In the genomic region with DNA sequence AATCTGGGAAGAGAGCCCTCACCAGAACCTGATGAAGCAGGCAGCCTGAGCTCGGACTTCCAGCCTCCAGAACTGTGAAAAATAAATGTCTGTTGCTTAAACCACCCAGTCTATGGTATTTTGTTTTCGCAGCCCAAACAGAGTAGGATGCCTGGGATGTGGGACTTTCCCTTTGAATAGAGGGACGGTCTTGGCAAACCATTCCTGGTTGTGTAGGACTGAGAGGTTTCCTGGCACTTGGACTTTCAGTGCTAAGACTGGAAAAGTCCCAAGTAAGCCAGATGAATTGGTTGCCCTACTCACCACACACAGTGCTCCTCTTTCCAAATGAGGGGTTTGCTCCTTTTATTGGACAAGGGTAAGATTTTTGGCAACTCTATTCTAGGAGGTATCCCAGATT, we compare ENCODE assay signal across 18 cellular contexts. TPM values are rescaled to one million over a fixed set of nuclear protein-coding genes. Genes with fewer than 3 reads are reported as not detected.
A peak's percentile ranks its signal among the peaks of the same experiment; 100 is the strongest.
DNase-seq lines count a peak whose midpoint lies in the region; ATAC-seq and TF ChIP-seq lines count a peak whose summit lies in the region.
"Had no signal": no experiment of that assay in that cellular context is flagged by ENCODE, and none has a peak within 500 bp of the region (broad histone marks: within the 10 kb centered on the region; RNA-seq: fewer than 3 reads in every experiment).

No MANE protein-coding gene starts in this region.

- no peaks in the 10 kb centered on the region for H3K4me1 Mint-ChIP-seq in CD8-positive, alpha-beta T cell (ENCODE audit: low read depth)
- H3K4me1 Mint-ChIP-seq: CD4-positive, CD25-positive, alpha-beta regulatory T cell had no signal

- H3K27me3 Mint-ChIP-seq in CD8-positive, alpha-beta T cell (ENCODE audit: low read depth): peaks cover 4% of the 10 kb centered on the region

- H2AK5ac ChIP-seq in trophoblast cell (ENCODE audit: low read length): no peak overlapping the region

- no peak overlapping the region for H2BK12ac ChIP-seq in trophoblast cell (ENCODE audit: low read length)

- no peaks in the 10 kb centered on the region for H3K9me3 Mint-ChIP-seq in CD8-positive, alpha-beta T cell

- no peak overlapping the region for H3K27ac Mint-ChIP-seq in CD8-positive, alpha-beta T cell
- H3K27ac Mint-ChIP-seq: CD4-positive, CD25-positive, alpha-beta regulatory T cell had no signal

- no peak overlapping the region for H2AFZ ChIP-seq in trophoblast cell (ENCODE audit: insufficient read depth, low read length, poor library complexity)
- H2AFZ ChIP-seq: GM23248 had no signal

- H3K9ac ChIP-seq in trophoblast cell (ENCODE audit: low read length): no peak overlapping the region
- H3K9ac ChIP-seq: GM23248 had no signal

- no peaks in the 10 kb centered on the region for H3K79me1 ChIP-seq in trophoblast cell (ENCODE audit: low read length)

- no peaks in the 10 kb centered on the region for H3K36me3 Mint-ChIP-seq in CD8-positive, alpha-beta T cell
- H3K36me3 Mint-ChIP-seq: CD4-positive, CD25-positive, alpha-beta regulatory T cell had no signal

- no peak overlapping the region for H4K8ac ChIP-seq in trophoblast cell (ENCODE audit: low read depth, low read length)

- H3K27me3 ChIP-seq in trophoblast cell (ENCODE audit: insufficient read depth, low read length): no peaks in the 10 kb centered on the region
- no peaks in the 10 kb centered on the region for H3K27me3 ChIP-seq in CD8-positive, alpha-beta T cell (ENCODE audit: insufficient read depth, low read length)
- H3K27me3 ChIP-seq: BE2C had no signal

- peak overlapping the region; percentile 61 for H3K23ac ChIP-seq in trophoblast cell (ENCODE audit: low read length)

- H4K12ac ChIP-seq in trophoblast cell (ENCODE audit: low read depth, low read length): no peak overlapping the region

- no peak for TF ChIP-seq CTCF in CD8-positive, alpha-beta T cell (IDR thresholded peaks at IDR 0.05)

- POLR2A ChIA-PET in CD8-positive, alpha-beta T cell (lab: Charles Lee): no interaction called here

- CTCF ChIA-PET in CD8-positive, alpha-beta T cell (lab: Charles Lee): no interaction called here

- H3K36me3 ChIP-seq in trophoblast cell (ENCODE audit: control insufficient read depth in 1 of 2, insufficient read depth in 2 of 2, low read length in 2 of 2): no peaks in the 10 kb centered on the region
- H3K36me3 ChIP-seq in CD8-positive, alpha-beta T cell (ENCODE audit: insufficient read depth, low read length): no peaks in the 10 kb centered on the region
- H3K36me3 ChIP-seq: BE2C, HAP-1 had no signal

- DNase-seq in NCI-H446 treated with DMSO at 0.1 percent for 48 hours (lab: John Stamatoyannopoulos, UW): peak; percentile 15
- DNase-seq in NCI-H446 (lab: John Stamatoyannopoulos, UW): no peak
- peak; percentile 21 for DNase-seq in astrocyte of the hippocampus (ENCODE audit: low read depth, low spot score)
- DNase-seq in left lobe of liver (ENCODE audit: low spot score): no peak
- DNase-seq in trophoblast cell: no peak
- DNase-seq in CD8-positive, alpha-beta T cell: no peak
- no peak for DNase-seq in A172 (ENCODE audit: low spot score)
- DNase-seq in iPS-NIHi11 (ENCODE audit: low spot score): no peak
- DNase-seq: 8988T; BE2C; Caco-2; CD4-positive, CD25-positive, alpha-beta regulatory T cell; GF-D8; GM23248 had no signal

- H4K91ac ChIP-seq in trophoblast cell (ENCODE audit: low read depth, low read length): no peak overlapping the region

- peak; percentile 65 for ATAC-seq in left lobe of liver
- ATAC-seq in CD8-positive, alpha-beta T cell: no peak

- no peak overlapping the region for H3K4me3 Mint-ChIP-seq in CD8-positive, alpha-beta T cell
- H3K4me3 Mint-ChIP-seq: CD4-positive, CD25-positive, alpha-beta regulatory T cell had no signal

- H3K4me2 ChIP-seq in trophoblast cell (ENCODE audit: low read length): no peak overlapping the region

- no peak overlapping the region for H3K4me3 ChIP-seq in trophoblast cell (ENCODE audit: low read depth, low read length)
- H3K4me3 ChIP-seq in CD8-positive, alpha-beta T cell (ENCODE audit: low read depth, low read length): no peak overlapping the region
- H3K4me3 ChIP-seq: GM23248, HAP-1 had no signal

- H3K4ac ChIP-seq in trophoblast cell (ENCODE audit: low read depth, low read length): no peak overlapping the region

- H3K79me2 ChIP-seq in trophoblast cell (ENCODE audit: control insufficient read depth, insufficient read depth, low read length, poor library complexity): no peaks in the 10 kb centered on the region

- no CpG with 5 or more reads among the region's 3 CpGs for WGBS in trophoblast cell (ENCODE audit: extremely low coverage, insufficient coverage, insufficient read length)

- no peaks in the 10 kb centered on the region for H3K9me3 ChIP-seq in trophoblast cell (ENCODE audit: insufficient read depth, low read depth, low read length)
- H3K9me3 ChIP-seq in CD8-positive, alpha-beta T cell (ENCODE audit: low read length): no peaks in the 10 kb centered on the region
- H3K9me3 ChIP-seq: BE2C, Caco-2, HAP-1 had no signal

- no peak overlapping the region for H3K18ac ChIP-seq in trophoblast cell (ENCODE audit: low read length)

- no peak overlapping the region for H3K27ac ChIP-seq in trophoblast cell (ENCODE audit: low read depth, low read length)
- no peak overlapping the region for H3K27ac ChIP-seq in CD8-positive, alpha-beta T cell (ENCODE audit: low read depth, low read length)
- H3K27ac ChIP-seq: GM23248 had no signal

- H3K14ac ChIP-seq in trophoblast cell (ENCODE audit: low read length): no peak overlapping the region

- H2BK120ac ChIP-seq in trophoblast cell (ENCODE audit: insufficient read depth, low read length, poor library complexity): no peak overlapping the region

- intact Hi-C loops in CD8-positive, alpha-beta T cell (cut with DNase I, micrococcal nuclease): no loop called here

- H2BK5ac ChIP-seq in trophoblast cell (ENCODE audit: low read depth, low read length, poor library complexity): no peak overlapping the region

- no peaks in the 10 kb centered on the region for H3K4me1 ChIP-seq in trophoblast cell (ENCODE audit: control insufficient read depth in 1 of 2, insufficient read depth in 2 of 2, low read length in 2 of 2)
- H3K4me1 ChIP-seq in CD8-positive, alpha-beta T cell (ENCODE audit: insufficient read depth, low read length): no peaks in the 10 kb centered on the region
- H3K4me1 ChIP-seq: BE2C, Caco-2, HAP-1 had no signal

RNA-seq across cellular contexts. Expression of a gene that starts 46.8 kb away (rescaled TPM):
- total RNA-seq in left lobe of liver: 123 TPM
- not detected in 2 replicates for polyA plus RNA-seq in trophoblast cell (2013)
- not detected for total RNA-seq in CD8-positive, alpha-beta T cell
- not detected in 2 replicates for total RNA-seq in A172 (2014; rRNA removed; shearing (Covaris generic))
- total RNA-seq: Caco-2; CD4-positive, CD25-positive, alpha-beta regulatory T cell; Daoy; GM23248; H4; HT-29 had no signal
- polyA plus RNA-seq: CD4-positive, CD25-positive, alpha-beta regulatory T cell; GM23248 had no signal

Comparison
In these comparisons a context has a peak if more than half of its experiments do, and no peak if none do; other contexts are left out.
1. DNase-seq: peak in NCI-H446 treated with DMSO at 0.1 percent for 48 hours (single experiment) and astrocyte of the hippocampus (single experiment); none in NCI-H446 (0 of 2), left lobe of liver (single experiment), trophoblast cell (0 of 2), CD8-positive, alpha-beta T cell (0 of 7), A172 (single experiment) and iPS-NIHi11 (single experiment).
2. RNA of a gene that starts 46.8 kb away (total RNA-seq): 123 TPM in left lobe of liver (single experiment); not detected in CD8-positive, alpha-beta T cell and not detected in A172; every median in the first group is over 100 times any median in the second.